18 cellular contexts compared by ENCODE assay signal in genomic region chr3:48405343-48405881, GRCh38. TPM values are rescaled to one million over a fixed set of nuclear protein-coding genes. Genes with fewer than 3 reads are reported as not detected.
A peak's percentile ranks its signal among the peaks of the same experiment; 100 is the strongest.
DNase-seq lines count a peak whose midpoint lies in the region; ATAC-seq and TF ChIP-seq lines count a peak whose summit lies in the region.
"Had no signal": no experiment of that assay in that cellular context is flagged by ENCODE, and none has a peak within 500 bp of the region (broad histone marks: within the 10 kb centered on the region; RNA-seq: fewer than 3 reads in every experiment).

No MANE protein-coding gene starts in this region.

- H3K27me3 ChIP-seq in heart left ventricle: no peaks in the 10 kb centered on the region
- no peaks in the 10 kb centered on the region for H3K27me3 ChIP-seq in left ventricle myocardium inferior (ENCODE audit: low read depth)
- H3K27me3 ChIP-seq: brain microvascular endothelial cell had no signal

- no peak for TF ChIP-seq POLR2A in heart left ventricle (IDR thresholded peaks at IDR 0.05)

- H3K4me3 Mint-ChIP-seq in osteocyte (ENCODE audit: unreplicated experiment): no peak overlapping the region

- no peaks in the 10 kb centered on the region for H3K9me3 ChIP-seq in heart left ventricle
- H3K9me3 ChIP-seq in left ventricle myocardium inferior (replicated peaks): no peaks in the 10 kb centered on the region

- H3K4me1 Mint-ChIP-seq in osteocyte (ENCODE audit: unreplicated experiment): peaks cover 25% of the 10 kb centered on the region

- peaks cover 0 to 69% (median 52%) of the 10 kb centered on the region in 9 donors for H3K36me3 ChIP-seq in heart left ventricle
- peaks cover 66% of the 10 kb centered on the region for H3K36me3 ChIP-seq in left ventricle myocardium inferior
- H3K36me3 ChIP-seq: brain microvascular endothelial cell had no signal

- TF ChIP-seq CTCF in heart left ventricle (IDR thresholded peaks at IDR 0.05) (no peak), left ventricle myocardium inferior (IDR thresholded peaks at IDR 0.05; ENCODE audit: borderline replicate concordance) (no peak), osteocyte (IDR thresholded peaks at IDR 0.05) (no peak)

- H3K4me3 ChIP-seq in heart left ventricle (no peak overlapping the region), left ventricle myocardium inferior (no peak overlapping the region)

- intact Hi-C loops in heart left ventricle (cut with DNase I) (loop anchor here in 1 of 10 donors (10.0 kb wide), 1 partner anchor 131 kb away; no protein-coding TSS in a partner anchor), left ventricle myocardium inferior (cut with micrococcal nuclease) (no loop called here)

- WGBS in heart left ventricle, 4 donors: 80 to 86% (median 85%) methylated on average over 8 to 13 of the region's 13 CpGs

- peak in 3 of 5 donors; percentile 18 to 48 (median 44) for DNase-seq in heart left ventricle
- no peak for DNase-seq in left ventricle myocardium inferior
- DNase-seq in osteocyte (ENCODE audit: extremely low spot score, unreplicated experiment): peak; percentile 84
- no peak for DNase-seq in NCI-H1436 treated with DMSO at 0.1 percent for 48 hours (lab: John Stamatoyannopoulos, UW)
- no peak for DNase-seq in DMS53 (lab: John Stamatoyannopoulos, UW)
- DNase-seq: activated CD4-positive, CD25-positive, alpha-beta regulatory T cell; activated gamma-delta T cell; brain microvascular endothelial cell; DMS79; NCI-H1092; PC-3; trophoblast cell had no signal

- H3K27me3 Mint-ChIP-seq in osteocyte (ENCODE audit: unreplicated experiment): no peaks in the 10 kb centered on the region

- ATAC-seq in heart left ventricle (no peak), esophagus mucosa (peak; percentile 26), GM21367 (IDR thresholded peaks at IDR 0.05; ENCODE audit: unreplicated experiment) (no peak)
- no peak for ATAC-seq in activated CD4-positive, CD25-positive, alpha-beta regulatory T cell treated with anti-CD3 and anti-CD28 coated beads, Interleukin-2, amount 50 U/mL, for 24 hours
- ATAC-seq: PC-3 had no signal

- H3K27ac Mint-ChIP-seq in osteocyte (ENCODE audit: unreplicated experiment): no peak overlapping the region

- peak overlapping the region in 1 of 12 donors; percentile 86 for H3K27ac ChIP-seq in heart left ventricle
- H3K27ac ChIP-seq in left ventricle myocardium inferior (replicated peaks): no peak overlapping the region
- H3K27ac ChIP-seq: brain microvascular endothelial cell had no signal

- peaks cover 34% of the 10 kb centered on the region for H3K36me3 Mint-ChIP-seq in osteocyte (ENCODE audit: unreplicated experiment)

- H3K9me3 Mint-ChIP-seq in osteocyte (ENCODE audit: unreplicated experiment): no peaks in the 10 kb centered on the region

- H3K4me1 ChIP-seq in heart left ventricle: peaks cover 0 to 11% (median 2%) of the 10 kb centered on the region in 12 donors
- peaks cover 13% of the 10 kb centered on the region for H3K4me1 ChIP-seq in left ventricle myocardium inferior

RNA-seq across cellular contexts. Expression of gene PLXNB1, which starts 24.5 kb away (rescaled TPM):
- total RNA-seq in heart left ventricle (10 to 100 TPM; 28.0 to 71.8 (median 46.4) TPM), left ventricle myocardium inferior (42.6 TPM), esophagus mucosa (62.0 TPM), osteocyte (76.7 and 88.2 TPM in 2 replicates)
- polyA plus RNA-seq in heart left ventricle: 10 to 100 TPM; 31.8 to 64.6 TPM

RNA-seq across cellular contexts. Expression of gene FBXW12, which starts 33.4 kb away (rescaled TPM):
- total RNA-seq in heart left ventricle (not detected), left ventricle myocardium inferior (not detected), esophagus mucosa (not detected), osteocyte (not detected in 2 replicates)
- not detected for polyA plus RNA-seq in heart left ventricle
- total RNA-seq: glomerular endothelial cell, NCI-H460, PC-3 had no signal
- polyA plus RNA-seq: neural cell had no signal

RNA-seq across cellular contexts. Expression of gene CCDC51, which starts 34.5 kb away (rescaled TPM):
- 10 to 100 TPM in 6 of 9 donors, 1 to 10 TPM in 3; 8.2 to 14.8 (median 11.6) TPM for total RNA-seq in heart left ventricle
- 10 to 100 TPM in 1 of 2 donors, 1 to 10 TPM in 1; 9.3 to 13.5 TPM for polyA plus RNA-seq in heart left ventricle
- 13.9 TPM for total RNA-seq in left ventricle myocardium inferior
- total RNA-seq in esophagus mucosa: 15.3 TPM
- 11.3 and 11.9 TPM in 2 replicates for total RNA-seq in osteocyte

RNA-seq across cellular contexts. Expression of gene TMA7, which starts 34.6 kb away (rescaled TPM):
- 100 to 1,000 TPM; 177 to 284 (median 198) TPM for total RNA-seq in heart left ventricle
- polyA plus RNA-seq in heart left ventricle: 100 to 1,000 TPM; 289 to 733 TPM
- total RNA-seq in left ventricle myocardium inferior: 258 TPM
- total RNA-seq in esophagus mucosa: 244 TPM
- total RNA-seq in osteocyte: 186 and 198 TPM in 2 replicates

RNA-seq across cellular contexts. Expression of gene ATRIP, which starts 41.1 kb away (rescaled TPM):
- total RNA-seq in heart left ventricle: 1 to 10 TPM; 2.1 to 5.0 (median 3.6) TPM
- polyA plus RNA-seq in heart left ventricle: 1 to 10 TPM; 2.6 to 5.1 TPM
- 4.3 TPM for total RNA-seq in left ventricle myocardium inferior
- 6.3 TPM for total RNA-seq in esophagus mucosa
- total RNA-seq in osteocyte: 8.5 and 9.3 TPM in 2 replicates

Comparison
In these comparisons a context has a peak if more than half of its experiments do, and no peak if none do; other contexts are left out.
1. DNase-seq: peak in heart left ventricle (3 of 5) and osteocyte (single experiment); none in left ventricle myocardium inferior (single experiment), NCI-H1436 treated with DMSO at 0.1 percent for 48 hours (single experiment) and DMS53 (single experiment).